Comparison of ENCODE assay signal across 14 cellular contexts in the genomic region with DNA sequence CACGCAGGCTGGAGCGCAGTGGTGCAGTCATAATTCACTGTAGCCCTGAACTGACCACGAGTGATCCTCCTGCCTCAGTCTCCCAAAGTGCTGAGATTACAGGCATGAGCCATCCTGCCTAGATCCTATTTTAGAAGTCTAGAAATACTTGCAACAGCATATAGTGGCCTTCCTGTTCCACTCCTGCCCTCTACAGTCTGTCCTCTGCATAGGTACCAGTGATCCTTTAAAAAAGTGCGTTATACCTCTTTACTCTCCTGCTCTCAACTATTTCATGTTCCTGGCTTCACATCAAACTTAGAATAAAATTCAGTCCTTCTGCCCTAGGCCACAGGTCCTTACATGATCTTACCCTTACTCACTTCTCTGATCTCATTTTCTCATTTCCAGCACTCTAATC. TPM values are rescaled to one million over a fixed set of nuclear protein-coding genes. Genes with fewer than 3 reads are reported as not detected.
DNase-seq lines count a peak whose midpoint lies in the region; ATAC-seq, FAIRE-seq and TF ChIP-seq lines count a peak whose summit lies in the region.
"Had no signal": no experiment of that assay in that cellular context is flagged by ENCODE, and none has a peak within 500 bp of the region (broad histone marks: within the 10 kb centered on the region; RNA-seq: fewer than 3 reads in every experiment).

No MANE protein-coding gene starts in this region.

- no peak overlapping the region for H3K27ac ChIP-seq in IMR-90 (ENCODE audit: insufficient read depth, low read length)
- H3K27ac ChIP-seq in adrenal gland: no peak overlapping the region
- H3K27ac ChIP-seq in HepG2 (ENCODE audit: extremely low read length, insufficient read depth, low read length): no peak overlapping the region
- H3K27ac ChIP-seq: colonic mucosa, spleen had no signal

- H3K79me1 ChIP-seq in IMR-90 (ENCODE audit: low read depth in 1 of 2, low read length in 2 of 2): peaks cover 13 to 30% of the 10 kb centered on the region in 2 experiments

- H2AFZ ChIP-seq in IMR-90 (replicated peaks; ENCODE audit: low read length, poor library complexity) (no peak overlapping the region), HepG2 (ENCODE audit: low read length) (no peak overlapping the region)

- peak; percentile 36 for DNase-seq in NCI-H82 (lab: John Stamatoyannopoulos, UW)
- no peak for DNase-seq in NCI-H82 treated with DMSO at 0.1 percent for 48 hours (lab: John Stamatoyannopoulos, UW; ENCODE audit: unreplicated experiment)
- peak; percentile 4 for DNase-seq in IMR-90
- no peak for DNase-seq in adrenal gland
- no peak for DNase-seq in HepG2 (ENCODE audit: low spot score)
- no peak for DNase-seq in glomerular visceral epithelial cell (ENCODE audit: extremely low spot score)
- DNase-seq: activated T-cell treated with anti-CD3 and anti-CD28 coated beads for 4 hours, colonic mucosa, hypothalamus, NCI-H446 treated with DMSO at 0.1 percent for 48 hours, spleen, T-helper 9 cell had no signal

- H3K4me3 ChIP-seq in IMR-90 (ENCODE audit: insufficient read depth, low read depth, low read length): no peak overlapping the region
- no peak overlapping the region for H3K4me3 ChIP-seq in adrenal gland
- no peak overlapping the region for H3K4me3 ChIP-seq in HepG2 (replicated peaks in 1 of 3; ENCODE audit: insufficient read depth in 1 of 3, low read depth in 2 of 3, low read length in 3 of 3)
- H3K4me3 ChIP-seq: colonic mucosa, spleen had no signal

- H4K8ac ChIP-seq in IMR-90 (ENCODE audit: low read depth in 2 of 2, low read length in 2 of 2): no peak overlapping the region

- no peak overlapping the region for H2AK5ac ChIP-seq in IMR-90 (ENCODE audit: low read depth, low read length)

- BruUV-seq in IMR-90 (replicated peaks; lab: Mats Ljungman, UMichigan): no TSS peak
- BruUV-seq in HepG2 (replicated peaks; lab: Mats Ljungman, UMichigan): no TSS peak

- H2BK20ac ChIP-seq in IMR-90 (ENCODE audit: low read depth, low read length): no peak overlapping the region

- no peak overlapping the region for H3K4ac ChIP-seq in IMR-90 (ENCODE audit: low read depth, low read length)

- peak; percentile 54 for FAIRE-seq in HepG2 (lab: Jason Lieb, UNC)

- H3K27me3 ChIP-seq in IMR-90 (ENCODE audit: control insufficient read depth, insufficient read depth, low read length) (no peaks in the 10 kb centered on the region), adrenal gland (no peaks in the 10 kb centered on the region), HepG2 (ENCODE audit: control insufficient read depth in 1 of 2, insufficient read depth in 2 of 2, low read length in 2 of 2) (no peaks in the 10 kb centered on the region)
- H3K27me3 ChIP-seq: colonic mucosa, spleen had no signal

- ATAC-seq in IMR-90 (ENCODE audit: low read depth) (no peak), HepG2 (peak; percentile 86), HG03039 (IDR thresholded peaks at IDR 0.05; ENCODE audit: unreplicated experiment) (no peak), HG02759 (IDR thresholded peaks at IDR 0.05; ENCODE audit: unreplicated experiment) (no peak)

- H3K9me1 ChIP-seq in IMR-90 (ENCODE audit: insufficient read depth, low read length): no peaks in the 10 kb centered on the region

- no peak overlapping the region for H3K56ac ChIP-seq in IMR-90 (ENCODE audit: extremely low read depth, insufficient read depth, low read length)

- no peaks in the 10 kb centered on the region for H3K4me1 ChIP-seq in IMR-90 (ENCODE audit: control insufficient read depth, insufficient read depth, low read length)
- H3K4me1 ChIP-seq in adrenal gland (replicated peaks in 1 of 2): peaks cover 5 to 15% of the 10 kb centered on the region in 2 donors
- peaks cover 19% of the 10 kb centered on the region for H3K4me1 ChIP-seq in HepG2 (ENCODE audit: insufficient read depth, low read length)
- H3K4me1 ChIP-seq: colonic mucosa had no signal

- H3K4me2 ChIP-seq in IMR-90 (ENCODE audit: low read depth, low read length) (no peak overlapping the region), HepG2 (ENCODE audit: low read depth, low read length) (no peak overlapping the region)

- in situ Hi-C loops in IMR-90 (cut with MboI; ENCODE audit: low sequenced_read_pairs): no loop called here
- in situ Hi-C loops in HepG2 (cut with HindIII; ENCODE audit: extremely low pct_ligation_motif_present, low pct_unique_long_range_greater_than_20kb): no loop called here

- POLR2A ChIA-PET in IMR-90 (lab: Charles Lee; ENCODE audit: unreplicated experiment) (no interaction called here), HepG2 (lab: Yijun Ruan, JAX) (no interaction called here)

- no peak overlapping the region for H2AK9ac ChIP-seq in IMR-90 (replicated peaks; ENCODE audit: low read depth, low read length, poor library complexity)

- H3K36me3 ChIP-seq in IMR-90 (ENCODE audit: control insufficient read depth, insufficient read depth, low read length) (no peaks in the 10 kb centered on the region), adrenal gland (replicated peaks in 1 of 2) (no peaks in the 10 kb centered on the region), HepG2 (replicated peaks in 1 of 2; ENCODE audit: control insufficient read depth in 1 of 2, insufficient read depth in 2 of 2, low read length in 2 of 2) (no peaks in the 10 kb centered on the region)
- H3K36me3 ChIP-seq: colonic mucosa had no signal

- no peak overlapping the region for H2BK15ac ChIP-seq in IMR-90 (ENCODE audit: low read depth, low read length)

- dilution Hi-C loops in IMR-90 (cut with HindIII; ENCODE audit: low sequenced_read_pairs, unreplicated experiment): no loop called here

- no peak overlapping the region for H2BK5ac ChIP-seq in IMR-90 (ENCODE audit: low read depth, low read length, poor library complexity, severe bottlenecking)

- intact Hi-C loops in IMR-90 (cut with micrococcal nuclease) (no loop called here), adrenal gland (cut with DNase I) (no loop called here), HepG2 (cut with micrococcal nuclease; ENCODE audit: unreplicated experiment) (no loop called here)

- no peaks in the 10 kb centered on the region for H3K79me2 ChIP-seq in HepG2 (ENCODE audit: insufficient read depth, low read length)

- H3K18ac ChIP-seq in IMR-90 (ENCODE audit: low read depth, low read length): no peak overlapping the region

- no peak overlapping the region for H3K9ac ChIP-seq in IMR-90 (ENCODE audit: low read depth, low read length)
- no peak overlapping the region for H3K9ac ChIP-seq in HepG2 (ENCODE audit: insufficient read depth, low read depth, low read length)

- H3K23ac ChIP-seq in IMR-90 (ENCODE audit: low read depth, low read length): no peak overlapping the region

- H3K9me3 ChIP-seq in IMR-90 (ENCODE audit: control insufficient read depth, insufficient read depth, low read length): no peaks in the 10 kb centered on the region
- no peaks in the 10 kb centered on the region for H3K9me3 ChIP-seq in adrenal gland (replicated peaks in 1 of 3)
- no peaks in the 10 kb centered on the region for H3K9me3 ChIP-seq in HepG2 (ENCODE audit: low read length)
- H3K9me3 ChIP-seq: colonic mucosa, spleen had no signal

- H2BK120ac ChIP-seq in IMR-90 (ENCODE audit: low read depth, low read length): no peak overlapping the region

- peak; percentile 17; the same call in 1 of the 2 replicates for TF ChIP-seq RAD21 in IMR-90 (IDR thresholded peaks at IDR 0.05; ENCODE audit: low read length)
- 0 out of 2 replicates have a peak, but pooled peaks have one; percentile 9 for TF ChIP-seq RAD21 in HepG2 (CRISPR knock-in tag; IDR thresholded peaks at IDR 0.05)

- TF ChIP-seq POLR2A in IMR-90 (IDR thresholded peaks at IDR 0.05; ENCODE audit: low read depth, low read length): no peak
- TF ChIP-seq POLR2A in adrenal gland (IDR thresholded peaks at IDR 0.05): no peak
- TF ChIP-seq POLR2A in HepG2 (IDR thresholded peaks at IDR 0.05; ENCODE audit: insufficient read depth in 1 of 2, low read depth in 2 of 2, low read length in 2 of 2): no peak

- CTCF ChIA-PET in IMR-90 (lab: Yijun Ruan, JAX) (no interaction called here), HepG2 (lab: Yijun Ruan, JAX; ENCODE audit: low intra/inter-chr PET ratio, low total read pairs) (no interaction called here)

- H4K91ac ChIP-seq in IMR-90 (ENCODE audit: insufficient read depth, low read depth, low read length): no peak overlapping the region

- no peak overlapping the region for H4K5ac ChIP-seq in IMR-90 (ENCODE audit: low read depth, low read length)

- no peak for TF ChIP-seq EP300 in HepG2 (IDR thresholded peaks at IDR 0.05; ENCODE audit: low read depth in 2 of 2, low read length in 2 of 2)
- TF ChIP-seq EP300 in HepG2 (CRISPR knock-in tag; IDR thresholded peaks at IDR 0.05; ENCODE audit: borderline replicate concordance): no peak

- H4K20me1 ChIP-seq in IMR-90 (ENCODE audit: insufficient read depth, low read length) (no peaks in the 10 kb centered on the region; the same call in 1 of the 2 replicates), HepG2 (ENCODE audit: insufficient read depth, low read length) (no peaks in the 10 kb centered on the region)

- TF ChIP-seq CTCF in IMR-90 (conservative IDR thresholded peaks at IDR 0.05; ENCODE audit: low read depth, low read length): 0 out of 2 replicates have a peak, but pooled peaks have one; percentile 24
- TF ChIP-seq CTCF in adrenal gland (IDR thresholded peaks at IDR 0.05): peak in 4 of 6 experiments; percentile 10 to 16 (median 14)
- peak; percentile 56 for TF ChIP-seq CTCF in HepG2 (CRISPR knock-in tag; IDR thresholded peaks at IDR 0.05)

- H3K14ac ChIP-seq in IMR-90 (replicated peaks; ENCODE audit: low read depth, low read length): no peak overlapping the region

- WGBS in IMR-90 (ENCODE audit: extremely low coverage in 2 of 2, insufficient read length in 1 of 2), 2 experiments: 94% methylated on average over 2 of the region's 4 CpGs; no CpG with 5 or more reads in 1 of the 2 experiments
- 80 to 95% (median 87%) methylated on average over 4 of the region's 4 CpGs for WGBS in adrenal gland, 4 donors
- 95% methylated on average over 4 of the region's 4 CpGs for WGBS in HepG2 (ENCODE audit: low lambda C conversion rate)

RNA-seq across cellular contexts. Expression of a gene that starts 6.0 kb away (rescaled TPM):
- 45.8 and 60.4 TPM in 2 replicates for total RNA-seq in IMR-90 (2012; rRNA removed)
- polyA plus RNA-seq in IMR-90 (2012; rRNA removed): 41.2 and 42.8 TPM in 2 replicates
- polyA plus RNA-seq in IMR-90 (2012; cell fraction: cytosol; rRNA removed): 43.9 and 55.6 TPM in 2 replicates
- polyA plus RNA-seq in IMR-90 (2012; cell fraction: nucleus; rRNA removed; ENCODE audit: low replicate concordance): 18.0 and 27.4 TPM in 2 replicates
- 10 to 100 TPM; 42.0 to 89.9 (median 54.1) TPM for total RNA-seq in adrenal gland
- 10 to 100 TPM; 35.5 to 58.9 (median 57.7) TPM for polyA plus RNA-seq in adrenal gland
- 105 and 125 TPM in 2 replicates for total RNA-seq in HepG2 (2016; rRNA removed; fragmentation: Illumina TruSeq; extraction: Trizol)
- total RNA-seq in HepG2 (2016; cell fraction: cytosol; rRNA removed; fragmentation: Illumina TruSeq; extraction: Trizol; ENCODE audit: low read depth): 137 and 165 TPM in 2 replicates
- total RNA-seq in HepG2 (2016; cell fraction: insoluble cytoplasmic fraction; rRNA removed; fragmentation: Illumina TruSeq; extraction: Trizol): 102 and 125 TPM in 2 replicates
- total RNA-seq in HepG2 (2016; cell fraction: membrane; rRNA removed; fragmentation: Illumina TruSeq; extraction: Trizol): 133 and 151 TPM in 2 replicates
- 41.5 and 44.9 TPM in 2 replicates for total RNA-seq in HepG2 (2016; cell fraction: nucleus; rRNA removed; fragmentation: Illumina TruSeq; extraction: Trizol)
- polyA plus RNA-seq in HepG2 (2011; rRNA removed): 22.8 and 25.7 TPM in 2 replicates
- polyA plus RNA-seq in HepG2 (2011; cell fraction: cytosol; rRNA removed): 25.9 and 29.9 TPM in 2 replicates
- 12.0 and 12.6 TPM in 2 replicates for polyA plus RNA-seq in HepG2 (2011; cell fraction: nucleus; rRNA removed)
- polyA plus RNA-seq in HepG2 (2012): 35.6 and 38.0 TPM in 2 replicates
- polyA plus RNA-seq in HepG2 (2016; cell fraction: cytosol; fragmentation: Illumina TruSeq; extraction: Trizol; ENCODE audit: low read depth): 146 and 159 TPM in 2 replicates
- polyA plus RNA-seq in HepG2 (2016; cell fraction: insoluble cytoplasmic fraction; fragmentation: Illumina TruSeq; extraction: Trizol; ENCODE audit: low read depth): 125 and 128 TPM in 2 replicates
- 113 and 115 TPM in 2 replicates for polyA plus RNA-seq in HepG2 (2016; cell fraction: membrane; fragmentation: Illumina TruSeq; extraction: Trizol; ENCODE audit: low read depth)
- polyA plus RNA-seq in HepG2 (2016; cell fraction: nucleus; fragmentation: Illumina TruSeq; extraction: Trizol; ENCODE audit: insufficient read depth, low read depth): 57.4 and 59.6 TPM in 2 replicates
- 9.1 and 10.7 TPM in 2 replicates for polyA minus RNA-seq in HepG2 (2011; rRNA and poly(A)+ RNA removed; ENCODE audit: low replicate concordance)
- 8.6 and 9.5 TPM in 2 replicates for polyA minus RNA-seq in HepG2 (2011; cell fraction: cytosol; rRNA and poly(A)+ RNA removed)
- 14.5 and 17.4 TPM in 2 replicates for polyA minus RNA-seq in HepG2 (2011; cell fraction: nucleus; rRNA and poly(A)+ RNA removed)

RNA-seq across cellular contexts. Expression of a gene that starts 23.1 kb away (rescaled TPM):
- 187 and 233 TPM in 2 replicates for total RNA-seq in IMR-90 (2012; rRNA removed)
- polyA plus RNA-seq in IMR-90 (2012; rRNA removed): 86.3 and 94.4 TPM in 2 replicates
- 32.7 and 49.8 TPM in 2 replicates for polyA plus RNA-seq in IMR-90 (2012; cell fraction: cytosol; rRNA removed)
- polyA plus RNA-seq in IMR-90 (2012; cell fraction: nucleus; rRNA removed; ENCODE audit: low replicate concordance): 12.2 and 48.0 TPM in 2 replicates
- total RNA-seq in adrenal gland: 100 to 1,000 TPM in 4 of 8 donors, 10 to 100 TPM in 4; 71.9 to 167 (median 106) TPM
- polyA plus RNA-seq in adrenal gland: 100 to 1,000 TPM in 1 of 3 donors, 10 to 100 TPM in 2; 28.5 to 169 (median 32.7) TPM
- total RNA-seq in HepG2 (2016; rRNA removed; fragmentation: Illumina TruSeq; extraction: Trizol): 340 and 437 TPM in 2 replicates
- total RNA-seq in HepG2 (2016; cell fraction: cytosol; rRNA removed; fragmentation: Illumina TruSeq; extraction: Trizol; ENCODE audit: low read depth): 104 and 110 TPM in 2 replicates
- 333 and 424 TPM in 2 replicates for total RNA-seq in HepG2 (2016; cell fraction: insoluble cytoplasmic fraction; rRNA removed; fragmentation: Illumina TruSeq; extraction: Trizol)
- 151 and 155 TPM in 2 replicates for total RNA-seq in HepG2 (2016; cell fraction: membrane; rRNA removed; fragmentation: Illumina TruSeq; extraction: Trizol)
- total RNA-seq in HepG2 (2016; cell fraction: nucleus; rRNA removed; fragmentation: Illumina TruSeq; extraction: Trizol): 146 and 161 TPM in 2 replicates
- polyA plus RNA-seq in HepG2 (2011; rRNA removed): 107 and 138 TPM in 2 replicates
- 82.8 and 109 TPM in 2 replicates for polyA plus RNA-seq in HepG2 (2011; cell fraction: cytosol; rRNA removed)
- 37.1 and 40.4 TPM in 2 replicates for polyA plus RNA-seq in HepG2 (2011; cell fraction: nucleus; rRNA removed)
- polyA plus RNA-seq in HepG2 (2012): 213 and 256 TPM in 2 replicates
- 49.7 and 50.6 TPM in 2 replicates for polyA plus RNA-seq in HepG2 (2016; cell fraction: cytosol; fragmentation: Illumina TruSeq; extraction: Trizol; ENCODE audit: low read depth)
- polyA plus RNA-seq in HepG2 (2016; cell fraction: insoluble cytoplasmic fraction; fragmentation: Illumina TruSeq; extraction: Trizol; ENCODE audit: low read depth): 353 and 356 TPM in 2 replicates
- 70.7 and 79.2 TPM in 2 replicates for polyA plus RNA-seq in HepG2 (2016; cell fraction: membrane; fragmentation: Illumina TruSeq; extraction: Trizol; ENCODE audit: low read depth)
- 148 and 151 TPM in 2 replicates for polyA plus RNA-seq in HepG2 (2016; cell fraction: nucleus; fragmentation: Illumina TruSeq; extraction: Trizol; ENCODE audit: insufficient read depth, low read depth)
- 71.9 and 75.3 TPM in 2 replicates for polyA minus RNA-seq in HepG2 (2011; rRNA and poly(A)+ RNA removed; ENCODE audit: low replicate concordance)
- polyA minus RNA-seq in HepG2 (2011; cell fraction: cytosol; rRNA and poly(A)+ RNA removed): 132 and 133 TPM in 2 replicates
- polyA minus RNA-seq in HepG2 (2011; cell fraction: nucleus; rRNA and poly(A)+ RNA removed): 81.9 and 92.7 TPM in 2 replicates

RNA-seq across cellular contexts. Expression of a gene that starts 57.6 kb away (rescaled TPM):
- 1.1 and 1.3 TPM in 2 replicates for total RNA-seq in IMR-90 (2012; rRNA removed)
- 0.63 and 0.80 TPM in 2 replicates for polyA plus RNA-seq in IMR-90 (2012; rRNA removed)
- 0.10 and 0.16 TPM in 2 replicates for polyA plus RNA-seq in IMR-90 (2012; cell fraction: cytosol; rRNA removed)
- polyA plus RNA-seq in IMR-90 (2012; cell fraction: nucleus; rRNA removed; ENCODE audit: low replicate concordance): 0.27 and 1.1 TPM in 2 replicates
- 1 to 10 TPM in 7 of 8 donors, under 1 TPM in 1; 0.87 to 2.6 (median 1.5) TPM for total RNA-seq in adrenal gland
- polyA plus RNA-seq in adrenal gland: 1 to 10 TPM; 1.5 to 3.1 (median 2.2) TPM
- 3.4 and 5.0 TPM in 2 replicates for total RNA-seq in HepG2 (2016; rRNA removed; fragmentation: Illumina TruSeq; extraction: Trizol)
- total RNA-seq in HepG2 (2016; cell fraction: cytosol; rRNA removed; fragmentation: Illumina TruSeq; extraction: Trizol; ENCODE audit: low read depth): 0.81 and 1.1 TPM in 2 replicates
- 3.5 and 5.4 TPM in 2 replicates for total RNA-seq in HepG2 (2016; cell fraction: insoluble cytoplasmic fraction; rRNA removed; fragmentation: Illumina TruSeq; extraction: Trizol)
- 2.5 and 2.7 TPM in 2 replicates for total RNA-seq in HepG2 (2016; cell fraction: membrane; rRNA removed; fragmentation: Illumina TruSeq; extraction: Trizol)
- 5.8 and 7.4 TPM in 2 replicates for total RNA-seq in HepG2 (2016; cell fraction: nucleus; rRNA removed; fragmentation: Illumina TruSeq; extraction: Trizol)
- 1.8 and 2.7 TPM in 2 replicates for polyA plus RNA-seq in HepG2 (2011; rRNA removed)
- polyA plus RNA-seq in HepG2 (2011; cell fraction: cytosol; rRNA removed): 0.50 and 0.65 TPM in 2 replicates
- 2.8 and 3.2 TPM in 2 replicates for polyA plus RNA-seq in HepG2 (2011; cell fraction: nucleus; rRNA removed)
- 2.5 and 3.3 TPM in 2 replicates for polyA plus RNA-seq in HepG2 (2012)
- 0.29 and 0.33 TPM in 2 replicates for polyA plus RNA-seq in HepG2 (2016; cell fraction: cytosol; fragmentation: Illumina TruSeq; extraction: Trizol; ENCODE audit: low read depth)
- 6.6 and 9.6 TPM in 2 replicates for polyA plus RNA-seq in HepG2 (2016; cell fraction: insoluble cytoplasmic fraction; fragmentation: Illumina TruSeq; extraction: Trizol; ENCODE audit: low read depth)
- polyA plus RNA-seq in HepG2 (2016; cell fraction: membrane; fragmentation: Illumina TruSeq; extraction: Trizol; ENCODE audit: low read depth): 1.2 TPM in 2 replicates
- polyA plus RNA-seq in HepG2 (2016; cell fraction: nucleus; fragmentation: Illumina TruSeq; extraction: Trizol; ENCODE audit: insufficient read depth, low read depth): 19.9 and 20.4 TPM in 2 replicates
- 0.64 and 1.3 TPM in 2 replicates for polyA minus RNA-seq in HepG2 (2011; rRNA and poly(A)+ RNA removed; ENCODE audit: low replicate concordance)
- polyA minus RNA-seq in HepG2 (2011; cell fraction: cytosol; rRNA and poly(A)+ RNA removed): 0.70 and 0.89 TPM in 2 replicates
- polyA minus RNA-seq in HepG2 (2011; cell fraction: nucleus; rRNA and poly(A)+ RNA removed): 5.8 TPM in 2 replicates

Comparison
In these comparisons a context has a peak if more than half of its experiments do, and no peak if none do; other contexts are left out.
1. DNase-seq: peak in NCI-H82 (single experiment) and IMR-90 (single experiment); none in NCI-H82 treated with DMSO at 0.1 percent for 48 hours (single experiment), adrenal gland (0 of 7), HepG2 (single experiment) and glomerular visceral epithelial cell (single experiment).
2. Peak in every context shown above with its lines, with median percentiles within 50 percentile points of each other: CTCF ChIP-seq.